Comparison of ENCODE assay signal across 2 cellular contexts in the genomic region with DNA sequence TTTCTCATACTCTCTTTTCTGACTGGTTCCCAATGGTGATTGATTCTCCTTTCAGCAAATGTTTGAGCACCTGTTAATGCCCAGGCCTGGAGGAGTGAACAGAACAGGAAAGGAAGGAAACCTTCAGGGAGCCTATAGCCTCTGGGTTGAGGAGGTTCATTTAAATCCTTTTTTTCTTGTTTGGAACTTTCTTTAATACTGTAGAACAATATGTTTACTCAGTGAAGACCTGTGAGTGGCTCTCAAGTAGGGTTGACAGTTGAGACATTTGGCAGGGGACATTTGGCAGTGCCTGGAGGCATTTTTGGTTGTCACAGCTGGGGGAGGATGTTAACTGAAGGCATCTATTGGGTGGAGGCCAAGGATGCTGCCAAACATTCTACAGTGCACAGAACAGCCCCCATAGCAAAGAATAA.
TF ChIP-seq lines count a peak whose summit lies in the region.

No MANE protein-coding gene starts in this region.

TF ChIP-seq in SK-N-SH treated with all-trans-retinoic acid at 6 μM for 48 hours, 23 proteins besides CTCF, POLR2A, EP300 and RAD21 (continued from another document):
- TF ChIP-seq ARNTL (CRISPR knock-in tag; IDR thresholded peaks at IDR 0.05; ENCODE audit: borderline replicate concordance, low read depth) (no peak), SNAI2 (CRISPR knock-in tag; IDR thresholded peaks at IDR 0.05) (no peak), PPARA (CRISPR knock-in tag; IDR thresholded peaks at IDR 0.05; ENCODE audit: borderline replicate concordance) (no peak), ZC3H10 (CRISPR knock-in tag; IDR thresholded peaks at IDR 0.05) (no peak)
- TF ChIP-seq, protein P1, sequence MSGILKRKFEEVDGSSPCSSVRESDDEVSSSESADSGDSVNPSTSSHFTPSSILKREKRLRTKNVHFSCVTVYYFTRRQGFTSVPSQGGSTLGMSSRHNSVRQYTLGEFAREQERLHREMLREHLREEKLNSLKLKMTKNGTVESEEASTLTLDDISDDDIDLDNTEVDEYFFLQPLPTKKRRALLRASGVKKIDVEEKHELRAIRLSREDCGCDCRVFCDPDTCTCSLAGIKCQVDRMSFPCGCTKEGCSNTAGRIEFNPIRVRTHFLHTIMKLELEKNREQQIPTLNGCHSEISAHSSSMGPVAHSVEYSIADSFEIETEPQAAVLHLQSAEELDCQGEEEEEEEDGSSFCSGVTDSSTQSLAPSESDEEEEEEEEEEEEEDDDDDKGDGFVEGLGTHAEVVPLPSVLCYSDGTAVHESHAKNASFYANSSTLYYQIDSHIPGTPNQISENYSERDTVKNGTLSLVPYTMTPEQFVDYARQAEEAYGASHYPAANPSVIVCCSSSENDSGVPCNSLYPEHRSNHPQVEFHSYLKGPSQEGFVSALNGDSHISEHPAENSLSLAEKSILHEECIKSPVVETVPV (CRISPR knock-in tag; IDR thresholded peaks at IDR 0.05) = no peak
- TF ChIP-seq, protein P2, sequence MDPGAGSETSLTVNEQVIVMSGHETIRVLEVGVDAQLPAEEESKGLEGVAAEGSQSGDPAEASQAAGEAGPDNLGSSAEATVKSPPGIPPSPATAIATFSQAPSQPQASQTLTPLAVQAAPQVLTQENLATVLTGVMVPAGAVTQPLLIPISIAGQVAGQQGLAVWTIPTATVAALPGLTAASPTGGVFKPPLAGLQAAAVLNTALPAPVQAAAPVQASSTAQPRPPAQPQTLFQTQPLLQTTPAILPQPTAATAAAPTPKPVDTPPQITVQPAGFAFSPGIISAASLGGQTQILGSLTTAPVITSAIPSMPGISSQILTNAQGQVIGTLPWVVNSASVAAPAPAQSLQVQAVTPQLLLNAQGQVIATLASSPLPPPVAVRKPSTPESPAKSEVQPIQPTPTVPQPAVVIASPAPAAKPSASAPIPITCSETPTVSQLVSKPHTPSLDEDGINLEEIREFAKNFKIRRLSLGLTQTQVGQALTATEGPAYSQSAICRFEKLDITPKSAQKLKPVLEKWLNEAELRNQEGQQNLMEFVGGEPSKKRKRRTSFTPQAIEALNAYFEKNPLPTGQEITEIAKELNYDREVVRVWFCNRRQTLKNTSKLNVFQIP (CRISPR knock-in tag; IDR thresholded peaks at IDR 0.05; ENCODE audit: borderline replicate concordance, low read depth) = no peak
- TF ChIP-seq, protein P3, sequence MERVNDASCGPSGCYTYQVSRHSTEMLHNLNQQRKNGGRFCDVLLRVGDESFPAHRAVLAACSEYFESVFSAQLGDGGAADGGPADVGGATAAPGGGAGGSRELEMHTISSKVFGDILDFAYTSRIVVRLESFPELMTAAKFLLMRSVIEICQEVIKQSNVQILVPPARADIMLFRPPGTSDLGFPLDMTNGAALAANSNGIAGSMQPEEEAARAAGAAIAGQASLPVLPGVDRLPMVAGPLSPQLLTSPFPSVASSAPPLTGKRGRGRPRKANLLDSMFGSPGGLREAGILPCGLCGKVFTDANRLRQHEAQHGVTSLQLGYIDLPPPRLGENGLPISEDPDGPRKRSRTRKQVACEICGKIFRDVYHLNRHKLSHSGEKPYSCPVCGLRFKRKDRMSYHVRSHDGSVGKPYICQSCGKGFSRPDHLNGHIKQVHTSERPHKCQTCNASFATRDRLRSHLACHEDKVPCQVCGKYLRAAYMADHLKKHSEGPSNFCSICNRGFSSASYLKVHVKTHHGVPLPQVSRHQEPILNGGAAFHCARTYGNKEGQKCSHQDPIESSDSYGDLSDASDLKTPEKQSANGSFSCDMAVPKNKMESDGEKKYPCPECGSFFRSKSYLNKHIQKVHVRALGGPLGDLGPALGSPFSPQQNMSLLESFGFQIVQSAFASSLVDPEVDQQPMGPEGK (CRISPR knock-in tag; IDR thresholded peaks at IDR 0.05; ENCODE audit: borderline replicate concordance) = no peak

TF ChIP-seq in SK-N-SH, 30 proteins besides CTCF, POLR2A, EP300 and RAD21 (continued from another document):
- TF ChIP-seq, protein P4, sequence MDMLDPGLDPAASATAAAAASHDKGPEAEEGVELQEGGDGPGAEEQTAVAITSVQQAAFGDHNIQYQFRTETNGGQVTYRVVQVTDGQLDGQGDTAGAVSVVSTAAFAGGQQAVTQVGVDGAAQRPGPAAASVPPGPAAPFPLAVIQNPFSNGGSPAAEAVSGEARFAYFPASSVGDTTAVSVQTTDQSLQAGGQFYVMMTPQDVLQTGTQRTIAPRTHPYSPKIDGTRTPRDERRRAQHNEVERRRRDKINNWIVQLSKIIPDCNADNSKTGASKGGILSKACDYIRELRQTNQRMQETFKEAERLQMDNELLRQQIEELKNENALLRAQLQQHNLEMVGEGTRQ (IDR thresholded peaks at IDR 0.05; ENCODE audit: borderline replicate concordance, low read depth, low read length) = no peak
- TF ChIP-seq JUND (IDR thresholded peaks at IDR 0.05) = no peak
- no peak for TF ChIP-seq GATA2 (CRISPR knock-in tag; IDR thresholded peaks at IDR 0.05)
- TF ChIP-seq, protein P5, sequence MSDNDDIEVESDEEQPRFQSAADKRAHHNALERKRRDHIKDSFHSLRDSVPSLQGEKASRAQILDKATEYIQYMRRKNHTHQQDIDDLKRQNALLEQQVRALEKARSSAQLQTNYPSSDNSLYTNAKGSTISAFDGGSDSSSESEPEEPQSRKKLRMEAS (IDR thresholded peaks at IDR 0.05; ENCODE audit: low read depth) = no peak
- TF ChIP-seq MEF2A (IDR thresholded peaks at IDR 0.05; ENCODE audit: borderline replicate concordance, low read depth) = no peak
- TF ChIP-seq, protein P6, sequence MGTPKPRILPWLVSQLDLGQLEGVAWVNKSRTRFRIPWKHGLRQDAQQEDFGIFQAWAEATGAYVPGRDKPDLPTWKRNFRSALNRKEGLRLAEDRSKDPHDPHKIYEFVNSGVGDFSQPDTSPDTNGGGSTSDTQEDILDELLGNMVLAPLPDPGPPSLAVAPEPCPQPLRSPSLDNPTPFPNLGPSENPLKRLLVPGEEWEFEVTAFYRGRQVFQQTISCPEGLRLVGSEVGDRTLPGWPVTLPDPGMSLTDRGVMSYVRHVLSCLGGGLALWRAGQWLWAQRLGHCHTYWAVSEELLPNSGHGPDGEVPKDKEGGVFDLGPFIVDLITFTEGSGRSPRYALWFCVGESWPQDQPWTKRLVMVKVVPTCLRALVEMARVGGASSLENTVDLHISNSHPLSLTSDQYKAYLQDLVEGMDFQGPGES (IDR thresholded peaks at IDR 0.05; ENCODE audit: low read depth, low read length) = no peak
- no peak for TF ChIP-seq ELF1 (IDR thresholded peaks at IDR 0.05)
